ENCODE assay signal across 1 cellular context in the genomic region with DNA sequence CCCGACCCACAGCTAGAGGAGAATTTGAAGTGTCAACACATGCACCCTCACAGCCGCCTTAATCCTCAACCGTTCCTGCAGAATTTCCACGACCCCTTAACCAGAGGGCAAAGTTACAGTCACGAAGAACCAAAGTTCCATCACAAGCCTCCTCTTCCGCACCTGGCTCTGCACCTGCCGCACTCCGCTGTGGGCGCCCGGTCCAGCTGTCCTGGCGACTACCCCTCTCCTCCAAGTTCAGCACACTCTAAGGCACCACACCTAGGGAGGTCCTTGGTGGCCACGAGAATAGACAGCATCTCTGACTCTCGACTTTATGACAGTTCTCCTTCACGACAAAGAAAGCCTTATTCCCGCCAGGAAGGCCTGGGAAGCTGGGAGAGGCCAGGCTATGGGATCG.
TF ChIP-seq lines count a peak whose summit lies in the region.

No MANE protein-coding gene starts in this region.

TF ChIP-seq in HepG2, 621 proteins besides CTCF, POLR2A, EP300 and RAD21:
- TF ChIP-seq, protein P1, sequence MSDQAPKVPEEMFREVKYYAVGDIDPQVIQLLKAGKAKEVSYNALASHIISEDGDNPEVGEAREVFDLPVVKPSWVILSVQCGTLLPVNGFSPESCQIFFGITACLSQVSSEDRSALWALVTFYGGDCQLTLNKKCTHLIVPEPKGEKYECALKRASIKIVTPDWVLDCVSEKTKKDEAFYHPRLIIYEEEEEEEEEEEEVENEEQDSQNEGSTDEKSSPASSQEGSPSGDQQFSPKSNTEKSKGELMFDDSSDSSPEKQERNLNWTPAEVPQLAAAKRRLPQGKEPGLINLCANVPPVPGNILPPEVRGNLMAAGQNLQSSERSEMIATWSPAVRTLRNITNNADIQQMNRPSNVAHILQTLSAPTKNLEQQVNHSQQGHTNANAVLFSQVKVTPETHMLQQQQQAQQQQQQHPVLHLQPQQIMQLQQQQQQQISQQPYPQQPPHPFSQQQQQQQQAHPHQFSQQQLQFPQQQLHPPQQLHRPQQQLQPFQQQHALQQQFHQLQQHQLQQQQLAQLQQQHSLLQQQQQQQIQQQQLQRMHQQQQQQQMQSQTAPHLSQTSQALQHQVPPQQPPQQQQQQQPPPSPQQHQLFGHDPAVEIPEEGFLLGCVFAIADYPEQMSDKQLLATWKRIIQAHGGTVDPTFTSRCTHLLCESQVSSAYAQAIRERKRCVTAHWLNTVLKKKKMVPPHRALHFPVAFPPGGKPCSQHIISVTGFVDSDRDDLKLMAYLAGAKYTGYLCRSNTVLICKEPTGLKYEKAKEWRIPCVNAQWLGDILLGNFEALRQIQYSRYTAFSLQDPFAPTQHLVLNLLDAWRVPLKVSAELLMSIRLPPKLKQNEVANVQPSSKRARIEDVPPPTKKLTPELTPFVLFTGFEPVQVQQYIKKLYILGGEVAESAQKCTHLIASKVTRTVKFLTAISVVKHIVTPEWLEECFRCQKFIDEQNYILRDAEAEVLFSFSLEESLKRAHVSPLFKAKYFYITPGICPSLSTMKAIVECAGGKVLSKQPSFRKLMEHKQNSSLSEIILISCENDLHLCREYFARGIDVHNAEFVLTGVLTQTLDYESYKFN (CRISPR knock-in tag; conservative IDR thresholded peaks at IDR 0.05): no peak
- no peak for TF ChIP-seq NAIF1 (CRISPR knock-in tag; IDR thresholded peaks at IDR 0.05; ENCODE audit: borderline replicate concordance)
- TF ChIP-seq, protein P2, sequence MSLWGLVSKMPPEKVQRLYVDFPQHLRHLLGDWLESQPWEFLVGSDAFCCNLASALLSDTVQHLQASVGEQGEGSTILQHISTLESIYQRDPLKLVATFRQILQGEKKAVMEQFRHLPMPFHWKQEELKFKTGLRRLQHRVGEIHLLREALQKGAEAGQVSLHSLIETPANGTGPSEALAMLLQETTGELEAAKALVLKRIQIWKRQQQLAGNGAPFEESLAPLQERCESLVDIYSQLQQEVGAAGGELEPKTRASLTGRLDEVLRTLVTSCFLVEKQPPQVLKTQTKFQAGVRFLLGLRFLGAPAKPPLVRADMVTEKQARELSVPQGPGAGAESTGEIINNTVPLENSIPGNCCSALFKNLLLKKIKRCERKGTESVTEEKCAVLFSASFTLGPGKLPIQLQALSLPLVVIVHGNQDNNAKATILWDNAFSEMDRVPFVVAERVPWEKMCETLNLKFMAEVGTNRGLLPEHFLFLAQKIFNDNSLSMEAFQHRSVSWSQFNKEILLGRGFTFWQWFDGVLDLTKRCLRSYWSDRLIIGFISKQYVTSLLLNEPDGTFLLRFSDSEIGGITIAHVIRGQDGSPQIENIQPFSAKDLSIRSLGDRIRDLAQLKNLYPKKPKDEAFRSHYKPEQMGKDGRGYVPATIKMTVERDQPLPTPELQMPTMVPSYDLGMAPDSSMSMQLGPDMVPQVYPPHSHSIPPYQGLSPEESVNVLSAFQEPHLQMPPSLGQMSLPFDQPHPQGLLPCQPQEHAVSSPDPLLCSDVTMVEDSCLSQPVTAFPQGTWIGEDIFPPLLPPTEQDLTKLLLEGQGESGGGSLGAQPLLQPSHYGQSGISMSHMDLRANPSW (CRISPR knock-in tag; IDR thresholded peaks at IDR 0.05; ENCODE audit: borderline replicate concordance): no peak
- no peak for TF ChIP-seq ZNF552 (CRISPR knock-in tag; IDR thresholded peaks at IDR 0.05; ENCODE audit: borderline replicate concordance)
- no peak for TF ChIP-seq CC2D1A (CRISPR knock-in tag; IDR thresholded peaks at IDR 0.05)
- TF ChIP-seq TBL1XR1 (IDR thresholded peaks at IDR 0.05; ENCODE audit: borderline replicate concordance, low read length, partially characterized antibody): no peak
- no peak for TF ChIP-seq ZNF510 (CRISPR knock-in tag; IDR thresholded peaks at IDR 0.05; ENCODE audit: low read depth)
- no peak for TF ChIP-seq ZNF746 (CRISPR knock-in tag; IDR thresholded peaks at IDR 0.05)
- TF ChIP-seq, protein P3, sequence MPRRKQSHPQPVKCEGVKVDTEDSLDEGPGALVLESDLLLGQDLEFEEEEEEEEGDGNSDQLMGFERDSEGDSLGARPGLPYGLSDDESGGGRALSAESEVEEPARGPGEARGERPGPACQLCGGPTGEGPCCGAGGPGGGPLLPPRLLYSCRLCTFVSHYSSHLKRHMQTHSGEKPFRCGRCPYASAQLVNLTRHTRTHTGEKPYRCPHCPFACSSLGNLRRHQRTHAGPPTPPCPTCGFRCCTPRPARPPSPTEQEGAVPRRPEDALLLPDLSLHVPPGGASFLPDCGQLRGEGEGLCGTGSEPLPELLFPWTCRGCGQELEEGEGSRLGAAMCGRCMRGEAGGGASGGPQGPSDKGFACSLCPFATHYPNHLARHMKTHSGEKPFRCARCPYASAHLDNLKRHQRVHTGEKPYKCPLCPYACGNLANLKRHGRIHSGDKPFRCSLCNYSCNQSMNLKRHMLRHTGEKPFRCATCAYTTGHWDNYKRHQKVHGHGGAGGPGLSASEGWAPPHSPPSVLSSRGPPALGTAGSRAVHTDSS (CRISPR knock-in tag; conservative IDR thresholded peaks at IDR 0.05): no peak
- TF ChIP-seq GPN1 (CRISPR knock-in tag; IDR thresholded peaks at IDR 0.05; ENCODE audit: borderline replicate concordance): no peak
- TF ChIP-seq NCOR1 (IDR thresholded peaks at IDR 0.05; ENCODE audit: borderline replicate concordance, low read length): no peak
